In the genomic region with DNA sequence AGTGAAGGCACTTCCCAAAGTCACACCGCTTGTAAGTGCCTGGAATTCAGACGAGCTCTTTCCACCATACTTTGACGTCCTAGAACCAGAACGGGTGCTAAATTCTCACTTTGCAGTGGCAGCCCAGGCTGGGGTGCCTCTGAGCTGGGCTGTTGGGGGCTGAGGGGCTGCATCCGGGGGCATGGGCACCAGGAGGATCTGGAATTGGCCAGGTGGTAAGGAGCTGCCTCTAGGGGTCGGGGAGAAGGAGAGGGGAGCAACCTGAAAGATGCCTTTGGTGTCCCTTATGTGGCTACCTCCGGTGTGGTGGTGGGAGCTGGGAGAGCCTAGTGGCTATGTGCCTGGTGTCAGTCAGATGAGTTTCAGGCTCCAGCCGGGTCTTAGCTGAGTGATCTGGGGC, we compare ENCODE assay signal across 1 cellular context.
TF ChIP-seq lines count a peak whose summit lies in the region.

No MANE protein-coding gene starts in this region.

TF ChIP-seq in liver, 16 proteins besides CTCF, POLR2A, EP300 and RAD21 (continued from another document):
- TF ChIP-seq ZBTB33 (IDR thresholded peaks at IDR 0.05) = no peak
